8 cellular contexts compared by ENCODE assay signal in the genomic region with DNA sequence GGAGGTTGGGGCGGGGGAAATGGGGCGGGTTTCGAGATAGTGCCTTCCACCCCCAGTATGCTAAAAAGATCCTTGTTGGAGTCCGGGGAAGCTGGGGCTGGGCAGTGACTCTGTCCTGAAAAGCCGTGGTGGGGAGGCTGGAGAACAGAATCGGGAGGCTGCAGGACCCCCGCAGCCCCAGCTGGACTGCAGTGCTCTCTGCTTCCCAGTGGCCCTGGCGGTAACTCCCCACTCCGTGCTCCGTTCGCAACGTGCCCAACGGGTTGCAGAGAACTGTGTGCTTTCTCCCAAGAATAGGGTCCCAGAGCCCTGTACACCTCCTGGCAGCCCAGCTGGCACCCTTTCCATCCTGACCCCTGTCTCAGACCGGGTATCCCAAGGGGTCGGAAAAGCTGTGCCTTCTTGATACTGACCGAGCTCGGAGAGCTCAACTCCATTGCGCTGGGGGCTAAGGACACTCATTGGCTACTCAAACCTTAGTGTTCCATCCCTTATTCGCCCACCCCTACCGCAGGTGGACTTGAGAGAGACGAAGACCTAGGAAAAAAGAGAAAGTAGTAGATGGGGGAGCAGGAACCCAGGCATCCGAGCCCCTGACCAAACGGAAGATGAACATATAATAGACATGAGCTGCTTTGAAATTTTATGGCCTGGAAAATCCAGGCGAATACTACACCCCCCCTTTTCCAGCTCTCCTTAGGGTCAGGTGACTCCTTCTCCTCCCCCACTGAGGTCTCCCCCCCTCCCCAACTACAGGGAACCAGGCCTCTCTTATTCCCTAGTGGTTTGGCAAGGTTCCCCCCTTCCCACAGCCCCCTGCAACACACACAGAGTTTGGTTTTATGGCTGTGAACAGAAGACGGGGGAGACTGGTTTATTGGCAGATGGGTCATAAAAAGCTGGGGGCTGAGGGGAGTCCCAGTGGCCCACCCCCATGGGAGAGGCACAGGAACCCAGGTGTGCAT. TPM values are rescaled to one million over a fixed set of nuclear protein-coding genes. Genes with fewer than 3 reads are reported as not detected.
DNase-seq lines count a peak whose midpoint lies in the region; ATAC-seq, FAIRE-seq and TF ChIP-seq lines count a peak whose summit lies in the region.

No MANE protein-coding gene starts in this region.

- intact Hi-C loops in natural killer cell (cut with micrococcal nuclease): loop anchor here (2.0 to 5.0 kb wide), 2 partner anchors 183 to 721 kb away; partner anchors contain the start of gene PYM1

- H3K27ac Mint-ChIP-seq in natural killer cell: peak overlapping the region; percentile 22 to 35

- H3K36me3 Mint-ChIP-seq in natural killer cell: no peaks in the 10 kb centered on the region

- H3K27me3 ChIP-seq in effector memory CD4-positive, alpha-beta T cell (replicated peaks; ENCODE audit: control insufficient read depth, insufficient read depth, low read length, poor library complexity, severe bottlenecking): no peaks in the 10 kb centered on the region

- H3K4me3 Mint-ChIP-seq in natural killer cell: peak overlapping the region; percentile 92

- H3K9me3 ChIP-seq in effector memory CD4-positive, alpha-beta T cell (ENCODE audit: control insufficient read depth, low read length): no peaks in the 10 kb centered on the region

- ATAC-seq in natural killer cell: no peak
- no peak for ATAC-seq in HG02885 (IDR thresholded peaks at IDR 0.05; ENCODE audit: poor library complexity, unreplicated experiment)
- ATAC-seq in HG02981 (IDR thresholded peaks at IDR 0.05; ENCODE audit: unreplicated experiment): no peak
- no peak for ATAC-seq in GM18867 (IDR thresholded peaks at IDR 0.05; ENCODE audit: unreplicated experiment)

- H3K4me1 Mint-ChIP-seq in natural killer cell: peaks cover 34 to 42% of the 10 kb centered on the region in 2 donors

- peak; percentile 61 for FAIRE-seq in GM19239 (lab: Jason Lieb, UNC)

- H3K4me1 ChIP-seq in effector memory CD4-positive, alpha-beta T cell (ENCODE audit: control insufficient read depth, insufficient read depth, low read length, poor library complexity, severe bottlenecking): peaks cover 10% of the 10 kb centered on the region

- peak overlapping the region; percentile 70 for H3K4me3 ChIP-seq in effector memory CD4-positive, alpha-beta T cell (ENCODE audit: insufficient read depth, low read depth, low read length, poor library complexity, severe bottlenecking)

- no peaks in the 10 kb centered on the region for H3K27me3 Mint-ChIP-seq in natural killer cell (ENCODE audit: low read depth in 2 of 2)

- no peaks in the 10 kb centered on the region for H3K9me3 Mint-ChIP-seq in natural killer cell

- peak overlapping the region; percentile 47 for H3K27ac ChIP-seq in effector memory CD4-positive, alpha-beta T cell (ENCODE audit: insufficient read depth, low read length, poor library complexity, severe bottlenecking)

- no peak for DNase-seq in GM19239 (ENCODE audit: insufficient read length, low spot score)
- DNase-seq in NCI-H69 (lab: John Stamatoyannopoulos, UW): peak; percentile 61
- DNase-seq in effector memory CD4-positive, alpha-beta T cell: no peak
- DNase-seq in natural killer cell: no peak
- DNase-seq in KG1 (lab: John Stamatoyannopoulos, UW): no peak

- no peaks in the 10 kb centered on the region for H3K36me3 ChIP-seq in effector memory CD4-positive, alpha-beta T cell (ENCODE audit: control insufficient read depth, insufficient read depth, low read length)

- no peak for TF ChIP-seq CTCF in natural killer cell (IDR thresholded peaks at IDR 0.05)

RNA-seq across cellular contexts. Expression of gene GDF11, which starts 1.3 kb away (rescaled TPM):
- total RNA-seq in natural killer cell: 10 to 100 TPM in 2 of 3 donors, 1 to 10 TPM in 1; 9.2 to 12.1 (median 10.2) TPM

RNA-seq across cellular contexts. Expression of gene CD63, which starts 15.4 kb away (rescaled TPM):
- 100 to 1,000 TPM; 296 to 441 (median 319) TPM for total RNA-seq in natural killer cell

RNA-seq across cellular contexts. Expression of gene RDH5, which starts 24.1 kb away (rescaled TPM):
- 10 to 100 TPM in 2 of 3 donors, 1 to 10 TPM in 1; 9.6 to 19.0 (median 10.1) TPM for total RNA-seq in natural killer cell

RNA-seq across cellular contexts. Expression of gene BLOC1S1, which starts 28.4 kb away (rescaled TPM):
- 10 to 100 TPM; 75.8 to 83.7 (median 81.0) TPM for total RNA-seq in natural killer cell

RNA-seq across cellular contexts. Expression of gene ITGA7, which starts 36.5 kb away (rescaled TPM):
- total RNA-seq in natural killer cell: 1 to 10 TPM; 2.8 to 4.6 (median 4.3) TPM
